16 cellular contexts compared by ENCODE assay signal in the genomic region with DNA sequence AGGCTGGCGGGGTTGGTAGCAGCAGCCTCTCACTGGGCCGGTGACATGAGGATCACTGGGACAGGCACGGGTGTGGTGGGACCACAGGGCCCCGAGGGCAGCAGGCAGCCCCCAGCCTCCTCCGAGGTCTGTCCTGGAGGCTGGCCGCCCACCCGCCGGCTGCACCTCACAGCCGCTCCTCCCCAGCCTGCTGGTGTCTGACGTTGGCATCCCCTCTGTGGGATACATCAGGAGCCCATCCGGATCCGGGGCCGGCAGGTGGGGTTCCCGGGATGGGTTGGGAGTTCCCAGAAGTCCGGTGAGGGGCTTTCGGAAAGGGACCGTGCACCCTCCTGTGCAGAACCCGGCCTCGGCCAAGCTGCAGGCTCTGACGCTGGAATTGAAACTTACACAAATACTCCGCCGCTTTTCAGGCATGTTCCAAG.
DNase-seq lines count a peak whose midpoint lies in the region; ATAC-seq and TF ChIP-seq lines count a peak whose summit lies in the region.
"Had no signal": no experiment of that assay in that cellular context is flagged by ENCODE, and none has a peak within 500 bp of the region (broad histone marks: within the 10 kb centered on the region; RNA-seq: fewer than 3 reads in every experiment).

No MANE protein-coding gene starts in this region.

- no peak for TF ChIP-seq POLR2A in esophagus muscularis mucosa (IDR thresholded peaks at IDR 0.05; ENCODE audit: low read depth)

- H3K4me1 Mint-ChIP-seq in Calu3 (ENCODE audit: low read depth, unreplicated experiment): peaks cover 10% of the 10 kb centered on the region

- peaks cover 18% of the 10 kb centered on the region for H3K79me1 ChIP-seq in trophoblast cell (ENCODE audit: low read length)

- H3K4me2 ChIP-seq in trophoblast cell (ENCODE audit: low read length) (no peak overlapping the region), SK-N-SH (no peak overlapping the region)

- H3K79me2 ChIP-seq in trophoblast cell (ENCODE audit: control insufficient read depth, insufficient read depth, low read length, poor library complexity): no peaks in the 10 kb centered on the region
- no peaks in the 10 kb centered on the region for H3K79me2 ChIP-seq in SK-N-SH (ENCODE audit: insufficient read depth)

- H3K9me3 ChIP-seq in cardiac muscle cell (ENCODE audit: low read depth): no peaks in the 10 kb centered on the region
- H3K9me3 ChIP-seq in esophagus muscularis mucosa: no peaks in the 10 kb centered on the region
- H3K9me3 ChIP-seq in trophoblast cell (ENCODE audit: insufficient read depth, low read depth, low read length): peaks cover 4% of the 10 kb centered on the region
- no peaks in the 10 kb centered on the region for H3K9me3 ChIP-seq in upper lobe of right lung
- no peaks in the 10 kb centered on the region for H3K9me3 ChIP-seq in SK-N-SH
- H3K9me3 ChIP-seq: gastrocnemius medialis had no signal

- no peaks in the 10 kb centered on the region for H4K20me1 ChIP-seq in SK-N-SH (ENCODE audit: insufficient read depth)

- H2AFZ ChIP-seq in trophoblast cell (ENCODE audit: insufficient read depth, low read length, poor library complexity): no peak overlapping the region
- H2AFZ ChIP-seq in SK-N-SH (ENCODE audit: low read depth): no peak overlapping the region

- peak overlapping the region; percentile 38 for H3K14ac ChIP-seq in trophoblast cell (ENCODE audit: low read length)

- H3K36me3 ChIP-seq in cardiac muscle cell (no peaks in the 10 kb centered on the region), esophagus muscularis mucosa (no peaks in the 10 kb centered on the region), trophoblast cell (ENCODE audit: control insufficient read depth in 1 of 2, insufficient read depth in 2 of 2, low read length in 2 of 2) (no peaks in the 10 kb centered on the region), upper lobe of right lung (no peaks in the 10 kb centered on the region), SK-N-SH (replicated peaks in 1 of 2; ENCODE audit: control insufficient read depth in 1 of 2, insufficient read depth in 2 of 2, low read length in 1 of 2) (no peaks in the 10 kb centered on the region)
- H3K36me3 ChIP-seq: gastrocnemius medialis, WERI-Rb-1 had no signal

- H3K27me3 Mint-ChIP-seq in Calu3 (ENCODE audit: unreplicated experiment): peaks cover 16% of the 10 kb centered on the region

- H3K9me3 Mint-ChIP-seq in Calu3 (ENCODE audit: low read depth, unreplicated experiment): no peaks in the 10 kb centered on the region

- peak overlapping the region; percentile 55 for H2BK12ac ChIP-seq in trophoblast cell (ENCODE audit: low read length)

- no peak overlapping the region for H3K4ac ChIP-seq in trophoblast cell (ENCODE audit: low read depth, low read length)

- CTCF ChIA-PET in Calu3 (lab: Charles Lee) (interaction anchor here (0.8 kb wide), 1 partner anchor 141 kb away, joined by 4 read pairs; no protein-coding TSS in a partner anchor), SK-N-SH (lab: Yijun Ruan, JAX) (no interaction called here)

- intact Hi-C loops in cardiac septum (cut with DNase I): loop anchor here (2.0 to 10.0 kb wide), 4 partner anchors 56 to 248 kb away; a partner anchor contains a TSS
- intact Hi-C loops in esophagus muscularis mucosa (cut with DNase I): loop anchor here (2.0 to 5.0 kb wide), 2 partner anchors 40 to 55 kb away; no protein-coding TSS in a partner anchor
- intact Hi-C loops in upper lobe of right lung (cut with DNase I): no loop called here
- intact Hi-C loops in Calu3 (cut with micrococcal nuclease; ENCODE audit: unreplicated experiment): no loop called here

- H3K4me3 Mint-ChIP-seq in Calu3 (ENCODE audit: low read depth, unreplicated experiment): no peak overlapping the region
- H3K4me3 Mint-ChIP-seq: activated CD8-positive, alpha-beta T cell treated with anti-CD3 and anti-CD28 coated beads for 36 hours; natural killer cell treated with Interleukin-12 subunit alpha and Interleukin-12 subunit beta and Interleukin-15 and Interleukin-18, amount 100 ng/mL, for 72 hours; T-cell had no signal

- H4K8ac ChIP-seq in trophoblast cell (ENCODE audit: low read depth, low read length): no peak overlapping the region

- H3K36me3 Mint-ChIP-seq in Calu3 (ENCODE audit: insufficient read depth, unreplicated experiment): no peaks in the 10 kb centered on the region
- H3K36me3 Mint-ChIP-seq: CD14-positive monocyte, T-cell had no signal

- BruUV-seq in Calu3 (replicated peaks; lab: Mats Ljungman, UMichigan): no TSS peak

- H3K27ac ChIP-seq in cardiac muscle cell (peak overlapping the region; percentile 86), esophagus muscularis mucosa (replicated peaks in 1 of 4) (peak overlapping the region; percentile 94 to 98 (median 96)), trophoblast cell (ENCODE audit: low read depth, low read length) (no peak overlapping the region), upper lobe of right lung (peak overlapping the region; percentile 92), SK-N-SH (ENCODE audit: low read depth in 2 of 2, low read length in 1 of 2) (peak overlapping the region in 1 of 2 experiments; percentile 96; a peak in 2 of 4 replicates)
- H3K27ac ChIP-seq: WERI-Rb-1 had no signal

- TF ChIP-seq EP300 in esophagus muscularis mucosa (IDR thresholded peaks at IDR 0.05) (no peak), SK-N-SH (IDR thresholded peaks at IDR 0.05; ENCODE audit: borderline replicate concordance in 1 of 2, low read depth in 1 of 2, low read length in 1 of 2) (no peak)

- peak overlapping the region; percentile 10 for H3K18ac ChIP-seq in trophoblast cell (ENCODE audit: low read length)

- no peak overlapping the region for H3K4me3 ChIP-seq in cardiac muscle cell
- H3K4me3 ChIP-seq in esophagus muscularis mucosa: no peak overlapping the region
- no peak overlapping the region for H3K4me3 ChIP-seq in trophoblast cell (ENCODE audit: low read depth, low read length)
- H3K4me3 ChIP-seq in upper lobe of right lung: no peak overlapping the region
- H3K4me3 ChIP-seq in SK-N-SH (ENCODE audit: low read depth in 2 of 2, low read length in 1 of 2): no peak overlapping the region
- H3K4me3 ChIP-seq: gastrocnemius medialis had no signal

- H3K27ac Mint-ChIP-seq in Calu3 (ENCODE audit: unreplicated experiment): no peak overlapping the region
- H3K27ac Mint-ChIP-seq: activated CD8-positive, alpha-beta T cell treated with anti-CD3 and anti-CD28 coated beads for 36 hours; natural killer cell treated with Interleukin-12 subunit alpha and Interleukin-12 subunit beta and Interleukin-15 and Interleukin-18, amount 100 ng/mL, for 72 hours; T-cell had no signal

- H2AK5ac ChIP-seq in trophoblast cell (ENCODE audit: low read length): peak overlapping the region; percentile 33

- DNase-seq in cardiac muscle cell (ENCODE audit: low read depth in 1 of 2, low spot score in 1 of 2) (no peak), cardiac septum (ENCODE audit: low spot score) (no peak), esophagus muscularis mucosa (ENCODE audit: extremely low spot score) (no peak), trophoblast cell (no peak), upper lobe of right lung (no peak), NCI-H345 (lab: John Stamatoyannopoulos, UW) (no peak), Calu3 (no peak), SK-N-SH (no peak)
- DNase-seq: DND-41, NCI-H2081, T-cell, WERI-Rb-1 had no signal

- no peaks in the 10 kb centered on the region for H3K27me3 ChIP-seq in cardiac muscle cell
- H3K27me3 ChIP-seq in esophagus muscularis mucosa: peaks cover 0 to 16% (median 0%) of the 10 kb centered on the region in 4 donors
- H3K27me3 ChIP-seq in trophoblast cell (ENCODE audit: insufficient read depth, low read length): no peaks in the 10 kb centered on the region
- H3K27me3 ChIP-seq in upper lobe of right lung: no peaks in the 10 kb centered on the region
- no peaks in the 10 kb centered on the region for H3K27me3 ChIP-seq in SK-N-SH (ENCODE audit: insufficient read depth)

- POLR2A ChIA-PET in SK-N-SH (lab: Yijun Ruan, JAX): no interaction called here

- H3K9ac ChIP-seq in trophoblast cell (ENCODE audit: low read length) (no peak overlapping the region), SK-N-SH (no peak overlapping the region)

- TF ChIP-seq RAD21 in SK-N-SH (IDR thresholded peaks at IDR 0.05; ENCODE audit: low read length): no peak

- no peak for ATAC-seq in upper lobe of right lung

- peaks cover 5% of the 10 kb centered on the region for H3F3A ChIP-seq in SK-N-SH (replicated peaks; ENCODE audit: insufficient read depth)

- H4K91ac ChIP-seq in trophoblast cell (ENCODE audit: low read depth, low read length): peak overlapping the region; percentile 81

- H3K23ac ChIP-seq in trophoblast cell (ENCODE audit: low read length): no peak overlapping the region

- H2BK120ac ChIP-seq in trophoblast cell (ENCODE audit: insufficient read depth, low read length, poor library complexity): peak overlapping the region; percentile 34

- WGBS in esophagus muscularis mucosa: 60% methylated on average over 12 of the region's 22 CpGs
- WGBS in trophoblast cell (ENCODE audit: extremely low coverage, insufficient coverage, insufficient read length): no CpG with 5 or more reads among the region's 22 CpGs
- 98% methylated on average over 8 of the region's 22 CpGs for WGBS in SK-N-SH (ENCODE audit: low lambda C conversion rate)

- TF ChIP-seq CTCF in cardiac muscle cell (IDR thresholded peaks at IDR 0.05; ENCODE audit: low read depth, low read length): no peak
- TF ChIP-seq CTCF in esophagus muscularis mucosa (IDR thresholded peaks at IDR 0.05): no peak
- no peak for TF ChIP-seq CTCF in upper lobe of right lung (IDR thresholded peaks at IDR 0.05)
- TF ChIP-seq CTCF in Calu3 (IDR thresholded peaks at IDR 0.05; ENCODE audit: unreplicated experiment): no peak
- TF ChIP-seq CTCF in SK-N-SH (IDR thresholded peaks at IDR 0.05): no peak

- H3K9me2 ChIP-seq in SK-N-SH: no peaks in the 10 kb centered on the region

- H3K4me1 ChIP-seq in cardiac muscle cell (ENCODE audit: low read depth): peaks cover 50% of the 10 kb centered on the region
- H3K4me1 ChIP-seq in esophagus muscularis mucosa: peaks cover 41 to 45% (median 43%) of the 10 kb centered on the region in 4 donors
- peaks cover 14 to 29% of the 10 kb centered on the region in 2 experiments for H3K4me1 ChIP-seq in trophoblast cell (ENCODE audit: control insufficient read depth in 1 of 2, insufficient read depth in 2 of 2, low read length in 2 of 2)
- peaks cover 28% of the 10 kb centered on the region for H3K4me1 ChIP-seq in upper lobe of right lung
- H3K4me1 ChIP-seq in SK-N-SH (ENCODE audit: control insufficient read depth in 1 of 2, insufficient read depth in 2 of 2, low read depth in 1 of 2, low read length in 1 of 2): peaks cover 0 to 7% of the 10 kb centered on the region in 2 experiments; a peak in 3 of 4 replicates

- H4K12ac ChIP-seq in trophoblast cell (ENCODE audit: low read depth, low read length): no peak overlapping the region

- H2BK5ac ChIP-seq in trophoblast cell (ENCODE audit: low read depth, low read length, poor library complexity): no peak overlapping the region

TF ChIP-seq in SK-N-SH, 30 proteins besides CTCF, POLR2A, EP300 and RAD21 (continues in another document):
- TF ChIP-seq NRF1 (IDR thresholded peaks at IDR 0.05; ENCODE audit: low read depth, low read length): no peak
- TF ChIP-seq TAF1 (IDR thresholded peaks at IDR 0.05; ENCODE audit: borderline replicate concordance, low read depth, low read length): no peak

Comparison
In these comparisons a context has a peak if more than half of its experiments do, and no peak if none do; other contexts are left out.
1. intact Hi-C loops: an anchor here in cardiac septum (2.0 to 10.0 kb wide) and esophagus muscularis mucosa (2.0 to 5.0 kb wide); none called in upper lobe of right lung and Calu3.